In the genomic region with DNA sequence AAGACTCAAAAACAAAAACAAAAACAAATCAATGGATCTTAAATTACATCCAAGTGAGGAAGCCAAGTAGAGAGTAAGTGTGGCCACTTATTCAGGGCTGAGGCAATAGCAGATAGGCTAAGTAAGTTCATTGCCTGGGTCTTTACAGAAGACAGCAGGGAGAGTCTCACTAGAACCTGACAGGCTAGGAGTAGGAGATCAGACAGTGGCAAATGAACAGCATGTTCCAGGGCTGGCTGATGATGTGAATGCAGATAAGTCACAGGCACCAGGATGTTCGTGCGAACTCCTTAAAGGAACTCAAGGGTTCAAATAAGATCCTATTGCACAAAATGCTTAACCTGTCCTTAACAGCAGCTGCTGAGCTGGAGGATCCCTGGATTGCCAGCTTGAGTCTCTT, we compare ENCODE assay signal across 19 cellular contexts.
"Had no signal": no experiment of that assay in that cellular context is flagged by ENCODE, and none has a peak within 500 bp of the region (broad histone marks: within the 10 kb centered on the region; RNA-seq: fewer than 3 reads in every experiment).

No MANE protein-coding gene starts in this region.

- H3K4me1 ChIP-seq: pancreas had no signal

- H3K36me3 ChIP-seq: pancreas, right lobe of liver had no signal

- H3K9me3 ChIP-seq: pancreas, right lobe of liver had no signal

- ATAC-seq: activated CD8-positive, alpha-beta T cell treated with anti-CD3 and anti-CD28 coated beads for 36 hours; activated T-helper 17 cell treated with anti-CD3 and anti-CD28 coated beads, Interleukin-2, amount 50 U/mL, for 72 hours; esophagus mucosa; naive thymus-derived CD8-positive, alpha-beta T cell; pancreas; right lobe of liver; stimulated activated effector memory CD8-positive, alpha-beta T cell treated with anti-CD3 and anti-CD28 coated beads, Interleukin-12 subunit alpha, Interleukin-12 subunit beta, amount 100 ng/mL, for 72 hours had no signal

- H3K9me3 Mint-ChIP-seq: activated B cell treated with CpG ODN at 0.5 μM for 24 hours; activated CD4-positive, alpha-beta T cell treated with anti-CD3 and anti-CD28 coated beads, Interleukin-2, amount 10 ng/mL, durations not matched to agents 24 days and 14 days; activated CD8-positive, alpha-beta T cell treated with anti-CD3 and anti-CD28 coated beads for 36 hours; activated T-helper 17 cell treated with anti-CD3 and anti-CD28 coated beads, Interleukin-2, amount 50 U/mL, for 72 hours; central memory CD8-positive, alpha-beta T cell; memory B cell; naive thymus-derived CD8-positive, alpha-beta T cell; stimulated activated effector memory CD8-positive, alpha-beta T cell treated with anti-CD3 and anti-CD28 coated beads, Interleukin-12 subunit alpha, Interleukin-12 subunit beta, amount 100 ng/mL, for 72 hours had no signal

- H3K27me3 Mint-ChIP-seq: activated B cell treated with CpG ODN at 0.5 μM for 24 hours; activated CD4-positive, alpha-beta T cell treated with anti-CD3 and anti-CD28 coated beads, Interleukin-2, amount 10 ng/mL, durations not matched to agents 24 days and 14 days; activated CD8-positive, alpha-beta T cell treated with anti-CD3 and anti-CD28 coated beads for 36 hours; central memory CD8-positive, alpha-beta T cell; memory B cell had no signal

- DNase-seq: activated B cell treated with CpG ODN at 0.5 μM for 24 hours; activated CD4-positive, alpha-beta T cell treated with anti-CD3 and anti-CD28 coated beads, Interleukin-2, amount 10 ng/mL, durations not matched to agents 24 days and 14 days; activated CD8-positive, alpha-beta T cell treated with anti-CD3 and anti-CD28 coated beads for 36 hours; activated naive CD4-positive, alpha-beta T cell treated with Interleukin-2 at 50 U/mL for 16 hours; activated T-cell treated with anti-CD3 and anti-CD28 coated beads, Interleukin-2, amount 50 U/mL, for 1 hour; anterior cingulate cortex; cortex of kidney; effector CD4-positive, alpha-beta T cell; naive thymus-derived CD8-positive, alpha-beta T cell; pancreas; right lobe of liver; stimulated activated CD4-positive, alpha-beta T cell treated with anti-CD3 and anti-CD28 coated beads, Interleukin-4, amount 100 ng/mL, for 24 hours had no signal

- H3K4me3 Mint-ChIP-seq: activated B cell treated with CpG ODN at 0.5 μM for 24 hours; activated CD4-positive, alpha-beta T cell treated with anti-CD3 and anti-CD28 coated beads, Interleukin-2, amount 10 ng/mL, durations not matched to agents 24 days and 14 days; activated CD8-positive, alpha-beta T cell treated with anti-CD3 and anti-CD28 coated beads for 36 hours; activated T-helper 17 cell treated with anti-CD3 and anti-CD28 coated beads, Interleukin-2, amount 50 U/mL, for 72 hours; brain; central memory CD8-positive, alpha-beta T cell; memory B cell; naive thymus-derived CD8-positive, alpha-beta T cell; stimulated activated effector memory CD8-positive, alpha-beta T cell treated with anti-CD3 and anti-CD28 coated beads, Interleukin-12 subunit alpha, Interleukin-12 subunit beta, amount 100 ng/mL, for 72 hours had no signal

- H3K4me1 Mint-ChIP-seq: activated B cell treated with CpG ODN at 0.5 μM for 24 hours; activated CD4-positive, alpha-beta T cell treated with anti-CD3 and anti-CD28 coated beads, Interleukin-2, amount 10 ng/mL, durations not matched to agents 24 days and 14 days; activated T-helper 17 cell treated with anti-CD3 and anti-CD28 coated beads, Interleukin-2, amount 50 U/mL, for 72 hours; central memory CD8-positive, alpha-beta T cell; memory B cell; naive thymus-derived CD8-positive, alpha-beta T cell; stimulated activated effector memory CD8-positive, alpha-beta T cell treated with anti-CD3 and anti-CD28 coated beads, Interleukin-12 subunit alpha, Interleukin-12 subunit beta, amount 100 ng/mL, for 72 hours had no signal

- H3K27ac Mint-ChIP-seq: activated B cell treated with CpG ODN at 0.5 μM for 24 hours; activated CD4-positive, alpha-beta T cell treated with anti-CD3 and anti-CD28 coated beads, Interleukin-2, amount 10 ng/mL, durations not matched to agents 24 days and 14 days; activated CD8-positive, alpha-beta T cell treated with anti-CD3 and anti-CD28 coated beads for 36 hours; activated T-helper 17 cell treated with anti-CD3 and anti-CD28 coated beads, Interleukin-2, amount 50 U/mL, for 72 hours; memory B cell; stimulated activated effector memory CD8-positive, alpha-beta T cell treated with anti-CD3 and anti-CD28 coated beads, Interleukin-12 subunit alpha, Interleukin-12 subunit beta, amount 100 ng/mL, for 72 hours had no signal

- H3K36me3 Mint-ChIP-seq: memory B cell; naive thymus-derived CD8-positive, alpha-beta T cell; stimulated activated effector memory CD8-positive, alpha-beta T cell treated with anti-CD3 and anti-CD28 coated beads, Interleukin-12 subunit alpha, Interleukin-12 subunit beta, amount 100 ng/mL, for 72 hours had no signal

- H3K27me3 ChIP-seq: hepatocyte, pancreas, right lobe of liver had no signal

- H3K4me3 ChIP-seq: hepatocyte, pancreas, right lobe of liver had no signal

- H3K27ac ChIP-seq: hepatocyte, pancreas, right lobe of liver had no signal
